19 cellular contexts compared by ENCODE assay signal in the genomic region with DNA sequence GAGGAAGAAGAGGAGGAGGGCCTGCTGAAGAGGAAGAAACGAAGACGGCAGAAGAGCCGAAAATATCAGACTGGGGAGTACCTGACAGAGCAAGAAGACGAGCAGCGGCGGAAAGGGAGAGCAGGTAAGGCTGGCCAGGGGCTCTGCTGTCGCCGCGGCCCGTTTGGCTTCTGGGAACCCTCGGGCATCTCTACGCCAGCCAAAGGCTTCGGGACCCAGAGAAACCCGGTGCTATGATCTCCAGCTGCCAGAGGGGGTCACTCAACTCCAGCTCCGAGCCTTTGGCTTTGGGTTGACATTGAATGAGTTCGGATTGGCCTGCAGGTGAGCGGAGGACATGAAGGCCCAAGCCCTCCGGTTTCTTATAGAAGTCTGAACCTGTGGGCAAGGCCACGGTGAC.
"Had no signal": no experiment of that assay in that cellular context is flagged by ENCODE, and none has a peak within 500 bp of the region (broad histone marks: within the 10 kb centered on the region; RNA-seq: fewer than 3 reads in every experiment).

No MANE protein-coding gene starts in this region.

- H3K9me3 Mint-ChIP-seq: activated naive CD4-positive, alpha-beta T cell treated with anti-CD3 and anti-CD28 coated beads for 36 hours; activated naive CD8-positive, alpha-beta T cell treated with anti-CD3 and anti-CD28 coated beads, Interleukin-2, amount 50 U/mL, for 24 hours; activated T-helper 2 cell treated with anti-CD3 and anti-CD28 coated beads, Interferon-gamma antibody, Interleukin-2, Interleukin-4, amounts not matched to agents 10 μg/mL and 5 μg/mL and 100 μg/mL, durations not matched to agents 14 hours and 24 hours and 36 hours; T-helper 2 cell treated with Interferon-gamma antibody and Interleukin-4, amounts not matched to agents 5 μg/mL and 100 μg/mL, for 36 hours; type B pancreatic cell had no signal

- ATAC-seq: activated naive CD8-positive, alpha-beta T cell treated with anti-CD3 and anti-CD28 coated beads, Interleukin-2, amount 50 U/mL, for 24 hours; gastroesophageal sphincter; heart right ventricle; pancreas had no signal

- H3K27me3 Mint-ChIP-seq: activated naive CD8-positive, alpha-beta T cell treated with anti-CD3 and anti-CD28 coated beads, Interleukin-2, amount 50 U/mL, for 24 hours; naive B cell; type B pancreatic cell had no signal

- H3K27ac Mint-ChIP-seq: activated naive CD4-positive, alpha-beta T cell treated with anti-CD3 and anti-CD28 coated beads for 36 hours; activated naive CD8-positive, alpha-beta T cell treated with anti-CD3 and anti-CD28 coated beads, Interleukin-2, amount 50 U/mL, for 24 hours; activated T-helper 2 cell treated with anti-CD3 and anti-CD28 coated beads, Interferon-gamma antibody, Interleukin-2, Interleukin-4, amounts not matched to agents 10 μg/mL and 5 μg/mL and 100 μg/mL, durations not matched to agents 14 hours and 24 hours and 36 hours; type B pancreatic cell had no signal

- H3K36me3 ChIP-seq: breast epithelium, pancreas had no signal

- H3K27me3 ChIP-seq: gastroesophageal sphincter, heart right ventricle, pancreas had no signal

- H3K4me3 ChIP-seq: breast epithelium, dorsolateral prefrontal cortex, gastroesophageal sphincter, heart right ventricle, pancreas had no signal

- H3K9me3 ChIP-seq: breast epithelium, gastroesophageal sphincter, heart right ventricle, pancreas had no signal

- DNase-seq: activated CD4-positive, alpha-beta T cell treated with anti-CD3 and anti-CD28 coated beads, Interleukin-2, amount 50 U/mL, for 4 hours; activated CD4-positive, CD25-positive, alpha-beta regulatory T cell treated with anti-CD3 and anti-CD28 coated beads, Interleukin-2, amount 50 U/mL, for 72 hours; activated naive CD4-positive, alpha-beta T cell treated with anti-CD3 and anti-CD28 coated beads for 36 hours; activated naive CD8-positive, alpha-beta T cell treated with anti-CD3 and anti-CD28 coated beads, Interleukin-2, amount 50 U/mL, for 24 hours; activated T-cell treated with anti-CD3 and anti-CD28 coated beads, Interleukin-2, amount 50 U/mL, for 1 hour; aorta; dorsolateral prefrontal cortex; erythroblast; heart right ventricle; islet precursor cell; naive B cell; pancreas; stimulated activated CD4-positive, alpha-beta T cell treated with anti-CD3 and anti-CD28 coated beads, Interleukin-4, amount 100 ng/mL, for 1 hour; stimulated activated naive CD4-positive, alpha-beta T cell treated with Interleukin-2 at 50 U/mL for 16 hours had no signal

- H3K4me1 ChIP-seq: breast epithelium, pancreas had no signal

- H3K4me3 Mint-ChIP-seq: activated naive CD4-positive, alpha-beta T cell treated with anti-CD3 and anti-CD28 coated beads for 36 hours; activated naive CD8-positive, alpha-beta T cell treated with anti-CD3 and anti-CD28 coated beads, Interleukin-2, amount 50 U/mL, for 24 hours; T-helper 2 cell treated with Interferon-gamma antibody and Interleukin-4, amounts not matched to agents 5 μg/mL and 100 μg/mL, for 36 hours; type B pancreatic cell had no signal

- H3K27ac ChIP-seq: breast epithelium, dorsolateral prefrontal cortex, pancreas had no signal
